Comparison of ENCODE assay signal across 1 cellular context in genomic region chr15:90807687-90808086, GRCh38.
TF ChIP-seq lines count a peak whose summit lies in the region.

No MANE protein-coding gene starts in this region.

TF ChIP-seq in K562, 482 proteins besides CTCF, POLR2A, EP300 and RAD21 (continued from another document):
- no peak for TF ChIP-seq ELK1 (CRISPR knock-in tag; IDR thresholded peaks at IDR 0.05)
- TF ChIP-seq GTF3C2 (IDR thresholded peaks at IDR 0.05; ENCODE audit: borderline replicate concordance, extremely low read depth, insufficient read length): no peak
- TF ChIP-seq NR2C1 (IDR thresholded peaks at IDR 0.05): no peak
- no peak for TF ChIP-seq NR2C1 (tag; IDR thresholded peaks at IDR 0.05)
- no peak for TF ChIP-seq NCOA6 (IDR thresholded peaks at IDR 0.05)
- no peak for TF ChIP-seq SNAPC5 (CRISPR knock-in tag; IDR thresholded peaks at IDR 0.05)
- TF ChIP-seq ZNF740 (CRISPR knock-in tag; IDR thresholded peaks at IDR 0.05): no peak
- TF ChIP-seq ZNF740 (tag; IDR thresholded peaks at IDR 0.05): no peak
